Comparison of ENCODE assay signal across 6 cellular contexts in the genomic region with DNA sequence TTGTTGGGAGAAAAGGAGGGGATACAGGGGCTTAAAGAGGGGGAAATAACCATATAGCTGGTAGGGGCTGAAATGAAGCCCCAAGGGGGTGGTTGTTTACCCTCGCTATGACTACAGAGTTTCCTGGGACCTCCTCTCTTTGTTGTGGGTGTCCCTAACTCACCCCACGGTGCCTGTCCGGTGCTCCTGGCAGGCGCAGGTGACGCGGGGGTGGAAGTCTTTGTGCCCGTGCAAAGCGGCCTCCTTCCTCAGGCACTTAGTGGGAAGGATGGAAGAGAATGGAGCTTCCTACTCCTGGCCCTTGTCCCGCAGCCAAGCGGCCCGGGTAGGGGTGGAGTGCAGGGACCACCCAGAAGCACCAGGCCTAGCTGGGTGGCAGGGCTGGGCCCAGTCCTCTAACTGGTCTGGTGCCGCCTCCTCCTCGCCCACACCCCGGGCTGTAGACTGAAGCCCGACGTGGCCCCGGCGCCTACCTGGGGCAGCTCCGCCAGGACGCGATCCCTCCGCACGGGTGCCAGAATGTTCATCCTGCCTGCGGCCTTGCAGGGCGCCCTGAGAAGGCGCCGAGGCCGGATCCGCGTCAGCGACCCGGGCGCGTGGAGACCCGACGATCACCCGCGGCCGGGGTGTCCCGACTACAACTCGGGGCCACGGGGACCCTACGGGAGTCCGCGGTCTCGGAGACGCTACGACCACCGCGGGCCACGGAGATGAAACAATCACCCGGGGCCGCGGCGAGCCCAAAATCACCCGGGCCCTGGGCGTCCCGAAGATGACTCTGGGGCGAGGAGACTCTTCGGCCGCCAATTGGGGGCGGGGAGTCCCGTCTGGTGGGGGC. TPM values are rescaled to one million over a fixed set of nuclear protein-coding genes. Genes with fewer than 3 reads are reported as not detected.
DNase-seq lines count a peak whose midpoint lies in the region; ATAC-seq and TF ChIP-seq lines count a peak whose summit lies in the region.

No MANE protein-coding gene starts in this region.

- DNase-seq in Daoy (ENCODE audit: low read depth): peak; percentile 44
- peak in 2 of 3 donors; percentile 57 to 72 for DNase-seq in mucosa of descending colon
- DNase-seq in NCI-H748 treated with DMSO at 0.1 percent for 48 hours (lab: John Stamatoyannopoulos, UW): no peak

- peaks cover 3% of the 10 kb centered on the region for H3K36me3 ChIP-seq in mucosa of descending colon (ENCODE audit: low read depth)

- H3K4me3 ChIP-seq in mucosa of descending colon: peak overlapping the region; percentile 24

- ATAC-seq in mucosa of descending colon (no peak), HG03342 (IDR thresholded peaks at IDR 0.05; ENCODE audit: unreplicated experiment) (no peak), GM19023 (IDR thresholded peaks at IDR 0.05; ENCODE audit: unreplicated experiment) (no peak)

- TF ChIP-seq CTCF in mucosa of descending colon (IDR thresholded peaks at IDR 0.05): no peak

- H3K9me3 ChIP-seq in mucosa of descending colon: no peaks in the 10 kb centered on the region

- intact Hi-C loops in mucosa of descending colon (cut with DNase I, micrococcal nuclease): no loop called here

- peak overlapping the region; percentile 29 for H3K27ac ChIP-seq in angular gyrus (ENCODE audit: low read depth, low read length)

- H3K4me1 ChIP-seq in mucosa of descending colon (ENCODE audit: low read depth): peaks cover 23% of the 10 kb centered on the region

RNA-seq across cellular contexts. Expression of a gene that starts 0.7 kb away (rescaled TPM):
- total RNA-seq in Daoy (2014; rRNA removed; shearing (Covaris generic)): 243 and 290 TPM in 2 replicates
- 10 to 100 TPM in 2 of 3 donors, 1 to 10 TPM in 1; 6.5 to 74.4 (median 19.3) TPM for total RNA-seq in mucosa of descending colon

RNA-seq across cellular contexts. Expression of a gene that starts 2.8 kb away (rescaled TPM):
- total RNA-seq in Daoy (2014; rRNA removed; shearing (Covaris generic)): 697 and 1,346 TPM in 2 replicates
- 1,000 to 10,000 TPM; 1,144 to 1,252 (median 1,216) TPM for total RNA-seq in mucosa of descending colon

RNA-seq across cellular contexts. Expression of a gene that starts 5.3 kb away (rescaled TPM):
- total RNA-seq in Daoy (2014; rRNA removed; shearing (Covaris generic)): 0.21 and 0.23 TPM in 2 replicates
- total RNA-seq in mucosa of descending colon: 1 to 10 TPM; 1.3 to 2.0 (median 1.8) TPM

RNA-seq across cellular contexts. Expression of a gene that starts 9.1 kb away (rescaled TPM):
- 1.3 and 2.4 TPM in 2 replicates for total RNA-seq in Daoy (2014; rRNA removed; shearing (Covaris generic))
- total RNA-seq in mucosa of descending colon: 10 to 100 TPM in 2 of 3 donors, 1 to 10 TPM in 1; 4.8 to 21.3 (median 16.8) TPM

RNA-seq across cellular contexts. Expression of a gene that starts 11.6 kb away (rescaled TPM):
- 2.9 and 10.2 TPM in 2 replicates for total RNA-seq in Daoy (2014; rRNA removed; shearing (Covaris generic))
- 1 to 10 TPM; 3.4 to 7.9 (median 6.8) TPM for total RNA-seq in mucosa of descending colon
